In genomic region chr17:11555530-11555929, GRCh38 we compare ENCODE assay signal across 36 cellular contexts. TPM values are rescaled to one million over a fixed set of nuclear protein-coding genes. Genes with fewer than 3 reads are reported as not detected.
"Had no signal": no experiment of that assay in that cellular context is flagged by ENCODE, and none has a peak within 500 bp of the region (broad histone marks: within the 10 kb centered on the region; RNA-seq: fewer than 3 reads in every experiment).

No MANE protein-coding gene starts in this region.

- H3K4me3 ChIP-seq: adrenal gland, ascending aorta, body of pancreas, breast epithelium, cardiac muscle cell had no signal

- H3K9me3 ChIP-seq: adrenal gland, ascending aorta, body of pancreas, breast epithelium had no signal

- H3K27ac ChIP-seq: adrenal gland, ascending aorta, body of pancreas, brain microvascular endothelial cell, breast epithelium, cardiac muscle cell had no signal

- DNase-seq: activated effector memory CD4-positive, alpha-beta T cell treated with anti-CD3 and anti-CD28 coated beads, Interleukin-2, amount 50 U/mL, for 16 hours; activated effector memory CD4-positive, alpha-beta T cell treated with Interleukin-2 at 50 U/mL for 16 hours; activated gamma-delta T cell; activated gamma-delta T cell treated with Interleukin-2 at 50 U/mL for 16 hours; activated naive CD4-positive, alpha-beta T cell; activated naive CD4-positive, alpha-beta T cell treated with anti-CD3 and anti-CD28 coated beads for 36 hours; activated naive CD4-positive, alpha-beta T cell treated with anti-CD3 and anti-CD28 coated beads, Interleukin-2, amount 10 ng/mL, durations not matched to agents 7 days and 5 days; activated naive CD4-positive, alpha-beta T cell treated with anti-CD3 and anti-CD28 coated beads, Interleukin-2, amount 50 U/mL, for 16 hours; activated naive CD4-positive, alpha-beta T cell treated with Interleukin-2 at 50 U/mL for 16 hours; activated naive CD8-positive, alpha-beta T cell treated with anti-CD3 and anti-CD28 coated beads for 36 hours; activated naive CD8-positive, alpha-beta T cell treated with anti-CD3 and anti-CD28 coated beads, Interleukin-2, amount 10 ng/mL, durations not matched to agents 7 days and 5 days; activated naive CD8-positive, alpha-beta T cell treated with anti-CD3 and anti-CD28 coated beads, Interleukin-2, amount 50 U/mL, for 24 hours; activated T-cell treated with anti-CD3 and anti-CD28 coated beads, Interleukin-2, amount 50 U/mL, for 1 hour; activated T-cell treated with anti-CD3 and anti-CD28 coated beads, Interleukin-2, amount 50 U/mL, for 24 hours; activated T-cell treated with anti-CD3 and anti-CD28 coated beads, Interleukin-2, amount 50 U/mL, for 4 hours; activated T-cell treated with anti-CD3 and anti-CD28 coated beads, Interleukin-2, amount 50 U/mL, for 48 hours; activated T-cell treated with anti-CD3 and anti-CD28 coated beads, Interleukin-2, amount 50 U/mL, for 72 hours; adrenal gland; amniotic stem cell; amygdala; anterior cingulate cortex; aorta; body of pancreas; brain microvascular endothelial cell; caudate nucleus; central memory CD4-positive, alpha-beta T cell; cerebellar nuclear complex had no signal

- H3K4me1 ChIP-seq: adrenal gland, ascending aorta, body of pancreas, breast epithelium had no signal

- H3K27me3 ChIP-seq: adrenal gland, ascending aorta, body of pancreas, brain microvascular endothelial cell, breast epithelium, cardiac muscle cell had no signal

- H3K36me3 ChIP-seq: adrenal gland, ascending aorta, brain microvascular endothelial cell, breast epithelium, cardiac muscle cell had no signal

RNA-seq across cellular contexts. Expression of gene DNAH9, which starts 42.7 kb away (rescaled TPM):
- total RNA-seq: activated naive CD4-positive, alpha-beta T cell treated with anti-CD3 and anti-CD28 coated beads for 36 hours; activated naive CD4-positive, alpha-beta T cell treated with anti-CD3 and anti-CD28 coated beads, Interleukin-2, amount 50 U/mL, for 72 hours; activated naive CD8-positive, alpha-beta T cell treated with anti-CD3 and anti-CD28 coated beads for 36 hours; activated naive CD8-positive, alpha-beta T cell treated with anti-CD3 and anti-CD28 coated beads, Interleukin-2, amount 10 ng/mL, durations not matched to agents 7 days and 5 days; activated T-cell treated with anti-CD3 and anti-CD28 coated beads, Interleukin-2, amount 50 U/mL, for 4 hours; activated T-cell treated with anti-CD3 and anti-CD28 coated beads, Interleukin-2, amount 50 U/mL, for 72 hours; activated T-helper 1 cell treated with anti-CD3 and anti-CD28 coated beads, Interleukin-12 subunit alpha, Interleukin-12 subunit beta, Interleukin-2, Interleukin-4 antibody, amounts not matched to agents 30 ng/mL and 10 ng/mL and 1 ng/mL, durations not matched to agents 14 hours and 24 hours and 36 hours; activated T-helper 17 cell treated with anti-CD3 and anti-CD28 coated beads, Interleukin-2, amount 50 U/mL, for 72 hours; activated T-helper 2 cell treated with anti-CD3 and anti-CD28 coated beads, Interferon-gamma antibody, Interleukin-2, Interleukin-4, amounts not matched to agents 10 μg/mL and 5 μg/mL and 100 μg/mL, durations not matched to agents 14 hours and 24 hours and 36 hours; ascending aorta; astrocyte; cardiac septum had no signal
